ENCODE assay signal across 15 cellular contexts in genomic region chr13:111166882-111167281, GRCh38. TPM values are rescaled to one million over a fixed set of nuclear protein-coding genes. Genes with fewer than 3 reads are reported as not detected.
DNase-seq lines count a peak whose midpoint lies in the region; ATAC-seq, FAIRE-seq and TF ChIP-seq lines count a peak whose summit lies in the region.
"Had no signal": no experiment of that assay in that cellular context is flagged by ENCODE, and none has a peak within 500 bp of the region (broad histone marks: within the 10 kb centered on the region; RNA-seq: fewer than 3 reads in every experiment).

No MANE protein-coding gene starts in this region.

- peaks cover 75% of the 10 kb centered on the region for H4K20me1 ChIP-seq in DND-41 (ENCODE audit: insufficient read depth, low read length)

- H3K27me3 ChIP-seq in DND-41 (ENCODE audit: insufficient read depth, low read length, poor library complexity) = no peaks in the 10 kb centered on the region
- H3K27me3 ChIP-seq: brain microvascular endothelial cell, heart right ventricle had no signal

- peak overlapping the region; percentile 11 for H3K4me3 Mint-ChIP-seq in activated T-helper 17 cell treated with anti-CD3 and anti-CD28 coated beads, Interleukin-2, amount 50 U/mL, for 72 hours
- peak overlapping the region; percentile 31 for H3K4me3 Mint-ChIP-seq in natural killer cell treated with Interleukin-12 subunit alpha and Interleukin-12 subunit beta and Interleukin-15 and Interleukin-18, amount 100 ng/mL, for 72 hours

- peaks cover 100% of the 10 kb centered on the region for H3K79me2 ChIP-seq in DND-41 (ENCODE audit: insufficient read depth, low read length)

- no peak overlapping the region for H2AFZ ChIP-seq in DND-41 (ENCODE audit: low read depth, low read length)

- no peak for FAIRE-seq in HTR-8/SVneo (lab: Jason Lieb, UNC)

- peaks cover 20% of the 10 kb centered on the region for H3K4me1 ChIP-seq in DND-41 (ENCODE audit: insufficient read depth, low read length)

- peaks cover 29% of the 10 kb centered on the region for H3K4me1 Mint-ChIP-seq in activated T-helper 17 cell treated with anti-CD3 and anti-CD28 coated beads, Interleukin-2, amount 50 U/mL, for 72 hours
- peaks cover 37 to 41% of the 10 kb centered on the region in 2 donors for H3K4me1 Mint-ChIP-seq in natural killer cell treated with Interleukin-12 subunit alpha and Interleukin-12 subunit beta and Interleukin-15 and Interleukin-18, amount 100 ng/mL, for 72 hours (ENCODE audit: low read depth in 2 of 2)

- H3K27ac ChIP-seq in DND-41 (ENCODE audit: low read length) = no peak overlapping the region; the same call in 1 of the 2 replicates
- H3K27ac ChIP-seq: brain microvascular endothelial cell, C4-2B, heart right ventricle, KMS-11, lower lobe of right lung had no signal

- no peaks in the 10 kb centered on the region for H3K27me3 Mint-ChIP-seq in activated T-helper 17 cell treated with anti-CD3 and anti-CD28 coated beads, Interleukin-2, amount 50 U/mL, for 72 hours
- H3K27me3 Mint-ChIP-seq in natural killer cell treated with Interleukin-12 subunit alpha and Interleukin-12 subunit beta and Interleukin-15 and Interleukin-18, amount 100 ng/mL, for 72 hours = no peaks in the 10 kb centered on the region

- peak overlapping the region; percentile 72 for H3K27ac Mint-ChIP-seq in activated T-helper 17 cell treated with anti-CD3 and anti-CD28 coated beads, Interleukin-2, amount 50 U/mL, for 72 hours
- H3K27ac Mint-ChIP-seq in natural killer cell treated with Interleukin-12 subunit alpha and Interleukin-12 subunit beta and Interleukin-15 and Interleukin-18, amount 100 ng/mL, for 72 hours = peak overlapping the region; percentile 38 to 43

- peak; percentile 16; the same call in 1 of the 3 replicates for ATAC-seq in DND-41 (ENCODE audit: insufficient read depth, low read depth)
- peak; percentile 44 for ATAC-seq in HG02852 (IDR thresholded peaks at IDR 0.05; ENCODE audit: unreplicated experiment)
- ATAC-seq in activated T-helper 17 cell treated with anti-CD3 and anti-CD28 coated beads, Interleukin-2, amount 50 U/mL, for 72 hours (replicated peaks) = peak; percentile 67
- ATAC-seq in natural killer cell treated with Interleukin-12 subunit alpha and Interleukin-12 subunit beta and Interleukin-15 and Interleukin-18, amount 100 ng/mL, for 72 hours = no peak
- ATAC-seq in HG03135 (IDR thresholded peaks at IDR 0.05; ENCODE audit: unreplicated experiment) = no peak
- ATAC-seq: lower lobe of right lung had no signal

- POLR2A ChIA-PET in GM10248 (lab: Yijun Ruan, JAX) = no interaction called here

- H3K4me2 ChIP-seq in DND-41 (ENCODE audit: insufficient read depth, low read length) = no peak overlapping the region
- H3K4me2 ChIP-seq: KMS-11 had no signal

- H3K9me3 Mint-ChIP-seq in activated T-helper 17 cell treated with anti-CD3 and anti-CD28 coated beads, Interleukin-2, amount 50 U/mL, for 72 hours = no peaks in the 10 kb centered on the region
- no peaks in the 10 kb centered on the region for H3K9me3 Mint-ChIP-seq in natural killer cell treated with Interleukin-12 subunit alpha and Interleukin-12 subunit beta and Interleukin-15 and Interleukin-18, amount 100 ng/mL, for 72 hours

- TF ChIP-seq CTCF in DND-41 (IDR thresholded peaks at IDR 0.05; ENCODE audit: borderline replicate concordance, extremely low read depth, low read length, poor library complexity, severe bottlenecking) (no peak), GM10248 (IDR thresholded peaks at IDR 0.05; ENCODE audit: control extremely low read depth, extremely low read depth, low read depth, missing control alignments) (no peak)

- peaks cover 60% of the 10 kb centered on the region for H3K36me3 Mint-ChIP-seq in activated T-helper 17 cell treated with anti-CD3 and anti-CD28 coated beads, Interleukin-2, amount 50 U/mL, for 72 hours (ENCODE audit: low read depth)
- H3K36me3 Mint-ChIP-seq in natural killer cell treated with Interleukin-12 subunit alpha and Interleukin-12 subunit beta and Interleukin-15 and Interleukin-18, amount 100 ng/mL, for 72 hours = peaks cover 9% of the 10 kb centered on the region

- no peak overlapping the region for H3K4me3 ChIP-seq in DND-41 (ENCODE audit: low read depth in 1 of 2, low read length in 2 of 2)
- H3K4me3 ChIP-seq: heart right ventricle, lower lobe of right lung had no signal

- no peak for DNase-seq in DND-41
- no peak for DNase-seq in natural killer cell treated with Interleukin-12 subunit alpha and Interleukin-12 subunit beta and Interleukin-15 and Interleukin-18, amount 100 ng/mL, for 72 hours (ENCODE audit: low spot score)
- no peak for DNase-seq in HTR-8/SVneo (ENCODE audit: insufficient read length, low spot score)
- DNase-seq in HCEC 1CT = no peak
- DNase-seq in GM10248 (ENCODE audit: extremely low spot score) = no peak
- DNase-seq: brain microvascular endothelial cell; heart right ventricle; lower lobe of right lung; stimulated activated CD4-positive, alpha-beta T cell treated with anti-CD3 and anti-CD28 coated beads, Interleukin-2, amount 100 ng/mL, for 48 hours; T1000 had no signal

- peaks cover 80% of the 10 kb centered on the region for H3K36me3 ChIP-seq in DND-41 (ENCODE audit: insufficient read depth, low read length)
- H3K36me3 ChIP-seq: brain microvascular endothelial cell had no signal

- H3K9me3 ChIP-seq in DND-41 (ENCODE audit: insufficient read depth, low read length, severe bottlenecking) = no peaks in the 10 kb centered on the region
- H3K9me3 ChIP-seq: lower lobe of right lung had no signal

- CTCF ChIA-PET in GM10248 (lab: Yijun Ruan, JAX) = interaction anchor here (1.2 to 2.0 kb wide), 4 partner anchors 8 to 15 kb away, joined by 3 to 6 read pairs (median 5); no protein-coding TSS in a partner anchor

- no peak overlapping the region for H3K9ac ChIP-seq in DND-41 (ENCODE audit: low read depth, low read length)
- H3K9ac ChIP-seq: KMS-11 had no signal

RNA-seq across cellular contexts. Expression of gene ARHGEF7, which starts 51.8 kb away (rescaled TPM):
- 100 to 1,000 TPM in 1 of 2 donors, 10 to 100 TPM in 1; 70.2 to 127 TPM for total RNA-seq in activated T-helper 17 cell treated with anti-CD3 and anti-CD28 coated beads, Interleukin-2, amount 50 U/mL, for 72 hours
- 10 to 100 TPM; 70.3 to 73.2 TPM for total RNA-seq in natural killer cell treated with Interleukin-12 subunit alpha and Interleukin-12 subunit beta and Interleukin-15 and Interleukin-18, amount 100 ng/mL, for 72 hours

Comparison
In these comparisons a context has a peak if more than half of its experiments do, and no peak if none do; other contexts are left out.
1. ATAC-seq: peak in DND-41 (single experiment), HG02852 (single experiment) and activated T-helper 17 cell treated with anti-CD3 and anti-CD28 coated beads, Interleukin-2, amount 50 U/mL, for 72 hours (single experiment); none in natural killer cell treated with Interleukin-12 subunit alpha and Interleukin-12 subunit beta and Interleukin-15 and Interleukin-18, amount 100 ng/mL, for 72 hours (0 of 2) and HG03135 (single experiment).